Comparison of ENCODE assay signal across 13 cellular contexts in genomic region chr2:11757101-11757500, GRCh38. TPM values are rescaled to one million over a fixed set of nuclear protein-coding genes. Genes with fewer than 3 reads are reported as not detected.
DNase-seq lines count a peak whose midpoint lies in the region; ATAC-seq and TF ChIP-seq lines count a peak whose summit lies in the region.
"Had no signal": no experiment of that assay in that cellular context is flagged by ENCODE, and none has a peak within 500 bp of the region (broad histone marks: within the 10 kb centered on the region; RNA-seq: fewer than 3 reads in every experiment).

No MANE protein-coding gene starts in this region.

- peak overlapping the region; percentile 60 for H3K27ac Mint-ChIP-seq in activated CD8-positive, alpha-beta T cell treated with anti-CD3 and anti-CD28 coated beads, Interleukin-2, amount 10 ng/mL, durations not matched to agents 7 days and 5 days
- H3K27ac Mint-ChIP-seq in natural killer cell treated with Interleukin-12 subunit alpha and Interleukin-12 subunit beta and Interleukin-15 and Interleukin-18, amount 100 ng/mL, for 72 hours = peak overlapping the region; percentile 77 to 80

- ATAC-seq in activated CD8-positive, alpha-beta T cell treated with anti-CD3 and anti-CD28 coated beads, Interleukin-2, amount 10 ng/mL, durations not matched to agents 7 days and 5 days = no peak
- ATAC-seq in natural killer cell treated with Interleukin-12 subunit alpha and Interleukin-12 subunit beta and Interleukin-15 and Interleukin-18, amount 100 ng/mL, for 72 hours = no peak
- no peak for ATAC-seq in GM18511 (IDR thresholded peaks at IDR 0.05; ENCODE audit: unreplicated experiment)

- H3K27ac ChIP-seq in KOPT-K1 (ENCODE audit: low read depth, low read length, poor library complexity, severe bottlenecking) (peak overlapping the region; percentile 15), RWPE1 (no peak overlapping the region)
- H3K27ac ChIP-seq: PC-9 had no signal

- H3K36me3 Mint-ChIP-seq in activated CD8-positive, alpha-beta T cell treated with anti-CD3 and anti-CD28 coated beads, Interleukin-2, amount 10 ng/mL, durations not matched to agents 7 days and 5 days (ENCODE audit: low read depth) = peaks cover 37% of the 10 kb centered on the region
- H3K36me3 Mint-ChIP-seq in natural killer cell treated with Interleukin-12 subunit alpha and Interleukin-12 subunit beta and Interleukin-15 and Interleukin-18, amount 100 ng/mL, for 72 hours = peaks cover 12% of the 10 kb centered on the region

- H3K4me3 Mint-ChIP-seq in activated CD8-positive, alpha-beta T cell treated with anti-CD3 and anti-CD28 coated beads, Interleukin-2, amount 10 ng/mL, durations not matched to agents 7 days and 5 days = no peak overlapping the region
- peak overlapping the region; percentile 58 for H3K4me3 Mint-ChIP-seq in natural killer cell treated with Interleukin-12 subunit alpha and Interleukin-12 subunit beta and Interleukin-15 and Interleukin-18, amount 100 ng/mL, for 72 hours

- TF ChIP-seq CTCF in RWPE1 (conservative IDR thresholded peaks at IDR 0.05; ENCODE audit: low read depth) = no peak

- H3K9me3 ChIP-seq in KOPT-K1 (ENCODE audit: insufficient read depth, low read length, poor library complexity, severe bottlenecking) = peaks cover 14% of the 10 kb centered on the region
- H3K9me3 ChIP-seq: Caco-2 had no signal

- CTCF ChIA-PET in activated CD8-positive, alpha-beta T cell treated with anti-CD3 and anti-CD28 coated beads, Interleukin-2, amount 10 ng/mL, durations not matched to agents 7 days and 5 days (lab: Charles Lee) = interaction anchor here (0.9 to 3.0 kb wide), 9 partner anchors 10 to 64 kb away, joined by 3 to 16 read pairs (median 6); partner anchors contain the start of gene LPIN1
- CTCF ChIA-PET in RWPE1 (lab: Yijun Ruan, JAX) = interaction anchor here (0.7 to 1.4 kb wide), 3 partner anchors 22 to 487 kb away, joined by 3 read pairs; no protein-coding TSS in a partner anchor

- H3K27me3 Mint-ChIP-seq in activated CD8-positive, alpha-beta T cell treated with anti-CD3 and anti-CD28 coated beads, Interleukin-2, amount 10 ng/mL, durations not matched to agents 7 days and 5 days (ENCODE audit: low read depth) = no peaks in the 10 kb centered on the region
- H3K27me3 Mint-ChIP-seq in natural killer cell treated with Interleukin-12 subunit alpha and Interleukin-12 subunit beta and Interleukin-15 and Interleukin-18, amount 100 ng/mL, for 72 hours = no peaks in the 10 kb centered on the region

- H3K36me3 ChIP-seq in KOPT-K1 (ENCODE audit: insufficient read depth, low read length) = peaks cover 9% of the 10 kb centered on the region; the same call in 1 of the 2 replicates
- H3K36me3 ChIP-seq: HAP-1 had no signal

- intact Hi-C loops in posterior vena cava (cut with DNase I) = no loop called here

- peaks cover 82% of the 10 kb centered on the region for H3K4me1 Mint-ChIP-seq in activated CD8-positive, alpha-beta T cell treated with anti-CD3 and anti-CD28 coated beads, Interleukin-2, amount 10 ng/mL, durations not matched to agents 7 days and 5 days (ENCODE audit: low read depth)
- H3K4me1 Mint-ChIP-seq in natural killer cell treated with Interleukin-12 subunit alpha and Interleukin-12 subunit beta and Interleukin-15 and Interleukin-18, amount 100 ng/mL, for 72 hours (ENCODE audit: low read depth in 2 of 2) = peaks cover 57 to 75% of the 10 kb centered on the region in 2 donors

- DNase-seq in NCI-H748 (lab: John Stamatoyannopoulos, UW; ENCODE audit: unreplicated experiment) (peak; percentile 46), NCI-H748 treated with DMSO at 0.1 percent for 48 hours (lab: John Stamatoyannopoulos, UW) (no peak), posterior vena cava (ENCODE audit: low spot score) (no peak), RWPE1 (ENCODE audit: low spot score) (no peak)
- no peak for DNase-seq in activated CD8-positive, alpha-beta T cell treated with anti-CD3 and anti-CD28 coated beads, Interleukin-2, amount 10 ng/mL, durations not matched to agents 7 days and 5 days
- no peak for DNase-seq in natural killer cell treated with Interleukin-12 subunit alpha and Interleukin-12 subunit beta and Interleukin-15 and Interleukin-18, amount 100 ng/mL, for 72 hours (ENCODE audit: low spot score)
- DNase-seq: Caco-2, cerebellar nuclear complex, KG1, PC-9 had no signal

- no peaks in the 10 kb centered on the region for H3K9me3 Mint-ChIP-seq in activated CD8-positive, alpha-beta T cell treated with anti-CD3 and anti-CD28 coated beads, Interleukin-2, amount 10 ng/mL, durations not matched to agents 7 days and 5 days (ENCODE audit: insufficient read depth)
- no peaks in the 10 kb centered on the region for H3K9me3 Mint-ChIP-seq in natural killer cell treated with Interleukin-12 subunit alpha and Interleukin-12 subunit beta and Interleukin-15 and Interleukin-18, amount 100 ng/mL, for 72 hours

- POLR2A ChIA-PET in activated CD8-positive, alpha-beta T cell treated with anti-CD3 and anti-CD28 coated beads, Interleukin-2, amount 10 ng/mL, durations not matched to agents 7 days and 5 days (lab: Charles Lee) = interaction anchor here (0.7 kb wide), 1 partner anchor 966 kb away, joined by 3 read pairs; no protein-coding TSS in a partner anchor
- POLR2A ChIA-PET in RWPE1 (lab: Yijun Ruan, JAX; ENCODE audit: low non-redundant PET) = no interaction called here

RNA-seq across cellular contexts. Expression of gene LPIN1, which starts 10.7 kb away (rescaled TPM):
- 10 to 100 TPM; 46.8 to 54.7 TPM for total RNA-seq in activated CD8-positive, alpha-beta T cell treated with anti-CD3 and anti-CD28 coated beads, Interleukin-2, amount 10 ng/mL, durations not matched to agents 7 days and 5 days
- total RNA-seq in natural killer cell treated with Interleukin-12 subunit alpha and Interleukin-12 subunit beta and Interleukin-15 and Interleukin-18, amount 100 ng/mL, for 72 hours = 100 to 1,000 TPM in 1 of 2 donors, 10 to 100 TPM in 1; 63.0 to 112 TPM
- total RNA-seq in posterior vena cava = 10 to 100 TPM; 24.2 to 26.8 TPM
